19 cellular contexts compared by ENCODE assay signal in the genomic region with DNA sequence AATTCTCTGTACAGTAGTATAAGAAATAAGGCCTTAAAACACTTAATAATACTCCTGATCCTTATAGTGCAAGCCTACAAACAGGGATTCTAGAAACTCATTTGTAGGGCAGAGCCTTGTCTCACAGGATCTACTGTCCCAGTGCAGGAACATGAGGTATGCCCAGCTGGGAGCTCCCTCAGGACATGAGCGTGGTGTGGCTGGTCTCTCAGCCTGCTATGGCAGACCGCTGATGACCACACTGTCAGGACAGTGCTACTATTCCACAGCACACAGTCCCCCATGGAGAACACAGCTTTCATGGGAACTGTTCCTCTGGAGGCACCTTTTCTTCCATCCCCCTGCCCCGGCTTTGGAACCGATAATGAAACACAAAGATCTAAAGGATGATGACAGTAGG. TPM values are rescaled to one million over a fixed set of nuclear protein-coding genes. Genes with fewer than 3 reads are reported as not detected.
DNase-seq lines count a peak whose midpoint lies in the region; ATAC-seq, FAIRE-seq and TF ChIP-seq lines count a peak whose summit lies in the region.
"Had no signal": no experiment of that assay in that cellular context is flagged by ENCODE, and none has a peak within 500 bp of the region (broad histone marks: within the 10 kb centered on the region; RNA-seq: fewer than 3 reads in every experiment).

No MANE protein-coding gene starts in this region.

- H3K4me3 Mint-ChIP-seq in activated T-helper 2 cell treated with anti-CD3 and anti-CD28 coated beads, Interferon-gamma antibody, Interleukin-2, Interleukin-4, amounts not matched to agents 10 μg/mL and 5 μg/mL and 100 μg/mL, durations not matched to agents 14 hours and 24 hours and 36 hours (ENCODE audit: low read depth) = no peak overlapping the region
- H3K4me3 Mint-ChIP-seq: CD4-positive, alpha-beta memory T cell had no signal

- no peaks in the 10 kb centered on the region for H3K27me3 ChIP-seq in MM.1S (replicated peaks; ENCODE audit: insufficient read depth, low read length)

- no peak overlapping the region for H3K4me3 ChIP-seq in A549
- H3K4me3 ChIP-seq in MM.1S (ENCODE audit: low read length) = no peak overlapping the region
- H3K4me3 ChIP-seq: GM23248 had no signal

- H3K27me3 Mint-ChIP-seq in activated T-helper 2 cell treated with anti-CD3 and anti-CD28 coated beads, Interferon-gamma antibody, Interleukin-2, Interleukin-4, amounts not matched to agents 10 μg/mL and 5 μg/mL and 100 μg/mL, durations not matched to agents 14 hours and 24 hours and 36 hours (ENCODE audit: low read depth) = no peaks in the 10 kb centered on the region
- H3K27me3 Mint-ChIP-seq: CD4-positive, alpha-beta memory T cell had no signal

- no peaks in the 10 kb centered on the region for H3K9me3 Mint-ChIP-seq in activated T-helper 2 cell treated with anti-CD3 and anti-CD28 coated beads, Interferon-gamma antibody, Interleukin-2, Interleukin-4, amounts not matched to agents 10 μg/mL and 5 μg/mL and 100 μg/mL, durations not matched to agents 14 hours and 24 hours and 36 hours
- H3K9me3 Mint-ChIP-seq: CD4-positive, alpha-beta memory T cell had no signal

- H3K9me3 ChIP-seq in A549 (no peaks in the 10 kb centered on the region), MM.1S (replicated peaks; ENCODE audit: insufficient read depth, low read length) (no peaks in the 10 kb centered on the region)

- H3K9me2 ChIP-seq in MM.1S (replicated peaks; ENCODE audit: insufficient read depth, low read length) = no peaks in the 10 kb centered on the region

- no peak for TF ChIP-seq POLR2A in A549 (IDR thresholded peaks at IDR 0.05; ENCODE audit: low read length)

- no peak overlapping the region for H2AFZ ChIP-seq in MM.1S (ENCODE audit: low read length)
- H2AFZ ChIP-seq: GM23248 had no signal

- ATAC-seq in A549 (peak; percentile 24 to 42; a peak in 3 of 6 replicates), HG02884 (IDR thresholded peaks at IDR 0.05; ENCODE audit: unreplicated experiment) (no peak)

- no peak for FAIRE-seq in A549 (lab: Jason Lieb, UNC)
- FAIRE-seq: GM12891, GM18507, H1 had no signal

- TF ChIP-seq EP300 in A549 (IDR thresholded peaks at IDR 0.05) = no peak

- H3K79me2 ChIP-seq in MM.1S (ENCODE audit: low read length) = no peaks in the 10 kb centered on the region

- no peak overlapping the region for H3K27ac ChIP-seq in A549
- no peak overlapping the region for H3K27ac ChIP-seq in MM.1S (ENCODE audit: low read length)
- H3K27ac ChIP-seq: GM23248 had no signal

- H3K9ac ChIP-seq in MM.1S (ENCODE audit: low read length) = no peak overlapping the region
- H3K9ac ChIP-seq: GM23248 had no signal

- DNase-seq in A549 (ENCODE audit: low read depth in 1 of 2, low spot score in 1 of 2) (no peak), myocyte (ENCODE audit: low read depth) (peak; percentile 60), MM.1S (no peak), iPS-NIHi11 (ENCODE audit: low spot score) (no peak)
- DNase-seq in activated T-helper 2 cell treated with anti-CD3 and anti-CD28 coated beads, Interferon-gamma antibody, Interleukin-2, Interleukin-4, amounts not matched to agents 10 μg/mL and 5 μg/mL and 100 μg/mL, durations not matched to agents 14 hours and 24 hours and 36 hours (ENCODE audit: low spot score) = no peak
- DNase-seq: 8988T; C1 segment of cervical spinal cord; Calu3; CD4-positive, alpha-beta memory T cell; COR-L47; DMS53; DMS79 treated with DMSO at 0.1 percent for 48 hours; GF-D8; GM23248; HCEC 1CT had no signal

- H4K20me1 ChIP-seq in MM.1S (ENCODE audit: insufficient read depth, low read length) = no peaks in the 10 kb centered on the region

- no peaks in the 10 kb centered on the region for H3F3A ChIP-seq in MM.1S (ENCODE audit: insufficient read depth, low read length)

- intact Hi-C loops in activated T-helper 2 cell treated with anti-CD3 and anti-CD28 coated beads, Interferon-gamma antibody, Interleukin-2, Interleukin-4, amounts not matched to agents 10 μg/mL and 5 μg/mL and 100 μg/mL, durations not matched to agents 14 hours and 24 hours and 36 hours (cut with micrococcal nuclease) = no loop called here

- no peak overlapping the region for H3K4me2 ChIP-seq in A549
- no peak overlapping the region for H3K4me2 ChIP-seq in MM.1S (ENCODE audit: low read depth, low read length)

- peaks cover 19% of the 10 kb centered on the region for H3K36me3 Mint-ChIP-seq in activated T-helper 2 cell treated with anti-CD3 and anti-CD28 coated beads, Interferon-gamma antibody, Interleukin-2, Interleukin-4, amounts not matched to agents 10 μg/mL and 5 μg/mL and 100 μg/mL, durations not matched to agents 14 hours and 24 hours and 36 hours (ENCODE audit: low read depth)

- TF ChIP-seq CTCF in A549 (IDR thresholded peaks at IDR 0.05) (no peak), MM.1S (IDR thresholded peaks at IDR 0.05; ENCODE audit: low read length) (no peak)

- CTCF ChIA-PET in A549 (lab: Yijun Ruan, JAX) = no interaction called here

- no peaks in the 10 kb centered on the region for H3K4me1 ChIP-seq in A549
- H3K4me1 ChIP-seq in MM.1S (ENCODE audit: low read length) = no peaks in the 10 kb centered on the region

- 90% methylated on average over 3 of the region's 4 CpGs for WGBS in A549 (ENCODE audit: missing lambda C conversion rate)

- TF ChIP-seq RAD21 in A549 (conservative IDR thresholded peaks at IDR 0.05 in 1 of 2, IDR thresholded peaks at IDR 0.05 in 1 of 2) = no peak

- no peaks in the 10 kb centered on the region for H3K36me3 ChIP-seq in MM.1S (replicated peaks; ENCODE audit: insufficient read depth, low read length)

- POLR2A ChIA-PET in A549 (lab: Yijun Ruan, JAX) = no interaction called here

- peaks cover 4% of the 10 kb centered on the region for H3K4me1 Mint-ChIP-seq in activated T-helper 2 cell treated with anti-CD3 and anti-CD28 coated beads, Interferon-gamma antibody, Interleukin-2, Interleukin-4, amounts not matched to agents 10 μg/mL and 5 μg/mL and 100 μg/mL, durations not matched to agents 14 hours and 24 hours and 36 hours (ENCODE audit: low read depth)
- H3K4me1 Mint-ChIP-seq: CD4-positive, alpha-beta memory T cell had no signal

- peak overlapping the region; percentile 5 for H3K27ac Mint-ChIP-seq in activated T-helper 2 cell treated with anti-CD3 and anti-CD28 coated beads, Interferon-gamma antibody, Interleukin-2, Interleukin-4, amounts not matched to agents 10 μg/mL and 5 μg/mL and 100 μg/mL, durations not matched to agents 14 hours and 24 hours and 36 hours
- H3K27ac Mint-ChIP-seq: CD4-positive, alpha-beta memory T cell had no signal

TF ChIP-seq in A549, 52 proteins besides CTCF, POLR2A, EP300 and RAD21:
- TF ChIP-seq EHF (CRISPR knock-in tag; IDR thresholded peaks at IDR 0.05) = no peak

RNA-seq across cellular contexts. Expression of gene SERAC1, which starts 53.0 kb away (rescaled TPM):
- polyA plus RNA-seq in A549 (2011; rRNA removed) (5.8 and 6.7 TPM in 2 replicates), A549 (2017; fragmentation: RNase III; extraction: RNeasy Plus Mini Kit Qiagen cat#74134 plus additional on column Dnase treatment) (4.5 to 5.1 TPM (median 4.5 TPM) in 3 replicates)
- polyA plus RNA-seq in A549 (2012; cell fraction: cytosol; rRNA removed) = 1.7 and 1.9 TPM in 2 replicates
- 0.71 and 1.3 TPM in 2 replicates for polyA plus RNA-seq in A549 (2012; cell fraction: nucleus; rRNA removed)
- polyA minus RNA-seq in A549 (2011; rRNA and poly(A)+ RNA removed) = 3.2 and 3.5 TPM in 2 replicates
- 5.4 and 6.6 TPM in 2 replicates for total RNA-seq in activated T-helper 2 cell treated with anti-CD3 and anti-CD28 coated beads, Interferon-gamma antibody, Interleukin-2, Interleukin-4, amounts not matched to agents 10 μg/mL and 5 μg/mL and 100 μg/mL, durations not matched to agents 14 hours and 24 hours and 36 hours
- 9.3 and 13.4 TPM in 2 replicates for total RNA-seq in myocyte
- polyA plus RNA-seq in myocyte (2012) = 8.7 TPM

RNA-seq across cellular contexts. Expression of gene GTF2H5, which starts 53.0 kb away (rescaled TPM):
- polyA plus RNA-seq in A549 (2011; rRNA removed) (15.1 and 19.5 TPM in 2 replicates), A549 (2017; fragmentation: RNase III; extraction: RNeasy Plus Mini Kit Qiagen cat#74134 plus additional on column Dnase treatment) (30.2 to 33.9 TPM (median 31.7 TPM) in 3 replicates)
- 3.3 and 3.8 TPM in 2 replicates for polyA plus RNA-seq in A549 (2012; cell fraction: cytosol; rRNA removed)
- polyA plus RNA-seq in A549 (2012; cell fraction: nucleus; rRNA removed) = 0.97 and 1.2 TPM in 2 replicates
- polyA minus RNA-seq in A549 (2011; rRNA and poly(A)+ RNA removed) = 0.49 and 1.2 TPM in 2 replicates
- 28.7 and 30.3 TPM in 2 replicates for total RNA-seq in activated T-helper 2 cell treated with anti-CD3 and anti-CD28 coated beads, Interferon-gamma antibody, Interleukin-2, Interleukin-4, amounts not matched to agents 10 μg/mL and 5 μg/mL and 100 μg/mL, durations not matched to agents 14 hours and 24 hours and 36 hours
- 4.0 and 5.0 TPM in 2 replicates for total RNA-seq in myocyte
- 33.0 TPM for polyA plus RNA-seq in myocyte (2012)
